13 cellular contexts compared by ENCODE assay signal in genomic region chr16:87954826-87955225, GRCh38. TPM values are rescaled to one million over a fixed set of nuclear protein-coding genes. Genes with fewer than 3 reads are reported as not detected.
DNase-seq lines count a peak whose midpoint lies in the region; ATAC-seq and TF ChIP-seq lines count a peak whose summit lies in the region.
"Had no signal": no experiment of that assay in that cellular context is flagged by ENCODE, and none has a peak within 500 bp of the region (broad histone marks: within the 10 kb centered on the region; RNA-seq: fewer than 3 reads in every experiment).

No MANE protein-coding gene starts in this region.

- no peak overlapping the region for H3K4me3 ChIP-seq in CD4-positive, CD25-positive, alpha-beta regulatory T cell (ENCODE audit: low read depth, low read length)
- peak overlapping the region in 1 of 4 donors; percentile 4 for H3K4me3 ChIP-seq in esophagus squamous epithelium
- H3K4me3 ChIP-seq in neutrophil (ENCODE audit: low read depth in 1 of 2, low read length in 1 of 2): peak overlapping the region; percentile 96
- no peak overlapping the region for H3K4me3 ChIP-seq in gastroesophageal sphincter

- peaks cover 14% of the 10 kb centered on the region for H3K36me3 ChIP-seq in CD4-positive, CD25-positive, alpha-beta regulatory T cell (ENCODE audit: control insufficient read depth, insufficient read depth, low read length)
- H3K36me3 ChIP-seq in esophagus squamous epithelium (peaks cover 0 to 26% (median 0%) of the 10 kb centered on the region in 3 donors), neutrophil (peaks cover 16% of the 10 kb centered on the region), gastroesophageal sphincter (peaks cover 0 to 32% of the 10 kb centered on the region in 2 donors)

- peaks cover 86% of the 10 kb centered on the region for H3K4me1 ChIP-seq in CD4-positive, CD25-positive, alpha-beta regulatory T cell (ENCODE audit: control insufficient read depth, insufficient read depth, low read length, poor library complexity, severe bottlenecking)
- H3K4me1 ChIP-seq in esophagus squamous epithelium (peaks cover 20 to 77% (median 40%) of the 10 kb centered on the region in 3 donors), neutrophil (ENCODE audit: control insufficient read depth in 1 of 2, insufficient read depth in 1 of 2, low read depth in 1 of 2, low read length in 1 of 2) (peaks cover 71 to 74% of the 10 kb centered on the region in 2 experiments), gastroesophageal sphincter (peaks cover 0 to 79% (median 14%) of the 10 kb centered on the region in 3 donors)

- no peaks in the 10 kb centered on the region for H3K9me3 ChIP-seq in CD4-positive, CD25-positive, alpha-beta regulatory T cell (ENCODE audit: control insufficient read depth in 2 of 2, low read length in 2 of 2)
- H3K9me3 ChIP-seq in T-helper 17 cell (ENCODE audit: control insufficient read depth, low read length, poor library complexity, severe bottlenecking): no peaks in the 10 kb centered on the region
- H3K9me3 ChIP-seq in esophagus squamous epithelium: no peaks in the 10 kb centered on the region
- no peaks in the 10 kb centered on the region for H3K9me3 ChIP-seq in neutrophil
- no peaks in the 10 kb centered on the region for H3K9me3 ChIP-seq in gastroesophageal sphincter

- H3K9me3 Mint-ChIP-seq in CD4-positive, CD25-positive, alpha-beta regulatory T cell: no peaks in the 10 kb centered on the region
- H3K9me3 Mint-ChIP-seq: CD8-positive, alpha-beta memory T cell; stimulated activated naive CD8-positive, alpha-beta T cell treated with anti-CD3 and anti-CD28 coated beads, Interleukin-15, amount 100 ng/mL, for 72 hours had no signal

- peak overlapping the region; percentile 59 to 96 (median 80) for H3K4me3 Mint-ChIP-seq in CD4-positive, CD25-positive, alpha-beta regulatory T cell
- H3K4me3 Mint-ChIP-seq in T-helper 17 cell: no peak overlapping the region

- H3K4me1 Mint-ChIP-seq in CD4-positive, CD25-positive, alpha-beta regulatory T cell: peaks cover 27 to 84% (median 59%) of the 10 kb centered on the region in 4 donors
- H3K4me1 Mint-ChIP-seq in T-helper 17 cell: peaks cover 48% of the 10 kb centered on the region

- peak overlapping the region; percentile 97 to 98 (median 98) for H3K27ac Mint-ChIP-seq in CD4-positive, CD25-positive, alpha-beta regulatory T cell
- H3K27ac Mint-ChIP-seq in T-helper 17 cell: peak overlapping the region; percentile 97

- no peak for TF ChIP-seq CTCF in esophagus squamous epithelium (IDR thresholded peaks at IDR 0.05)
- TF ChIP-seq CTCF in neutrophil (IDR thresholded peaks at IDR 0.05): no peak
- no peak for TF ChIP-seq CTCF in gastroesophageal sphincter (IDR thresholded peaks at IDR 0.05)

- H3K27ac ChIP-seq in CD4-positive, CD25-positive, alpha-beta regulatory T cell (ENCODE audit: insufficient read depth, low read length, poor library complexity, severe bottlenecking): peak overlapping the region; percentile 93
- H3K27ac ChIP-seq in esophagus squamous epithelium: peak overlapping the region; percentile 18 to 99 (median 71)
- H3K27ac ChIP-seq in neutrophil: peak overlapping the region; percentile 100
- H3K27ac ChIP-seq in gastroesophageal sphincter: peak overlapping the region in 2 of 4 donors; percentile 98
- H3K27ac ChIP-seq: foreskin keratinocyte had no signal

- WGBS in esophagus squamous epithelium, 2 donors: 76 to 100% methylated on average over 2 to 7 of the region's 15 CpGs
- no CpG with 5 or more reads among the region's 15 CpGs for WGBS in gastroesophageal sphincter (ENCODE audit: low coverage in 1 of 2), 2 donors

- no peak for DNase-seq in CD4-positive, CD25-positive, alpha-beta regulatory T cell
- DNase-seq in T-helper 17 cell (no peak), esophagus squamous epithelium (lab: John Stamatoyannopoulos, UW) (no peak), KG1 (lab: John Stamatoyannopoulos, UW) (no peak)
- DNase-seq: activated CD4-positive, alpha-beta T cell treated with anti-CD3 and anti-CD28 coated beads for 1 hour; CD8-positive, alpha-beta memory T cell; foreskin keratinocyte; NCI-H2081; stimulated activated naive CD8-positive, alpha-beta T cell treated with anti-CD3 and anti-CD28 coated beads, Interleukin-15, amount 100 ng/mL, for 72 hours had no signal

- peaks cover 13% of the 10 kb centered on the region for H3K36me3 Mint-ChIP-seq in CD4-positive, CD25-positive, alpha-beta regulatory T cell
- H3K36me3 Mint-ChIP-seq in T-helper 17 cell (ENCODE audit: low read depth): peaks cover 9% of the 10 kb centered on the region

- H3K27me3 Mint-ChIP-seq in CD4-positive, CD25-positive, alpha-beta regulatory T cell: no peaks in the 10 kb centered on the region
- no peaks in the 10 kb centered on the region for H3K27me3 Mint-ChIP-seq in T-helper 17 cell
- H3K27me3 Mint-ChIP-seq: stimulated activated naive CD8-positive, alpha-beta T cell treated with anti-CD3 and anti-CD28 coated beads, Interleukin-15, amount 100 ng/mL, for 72 hours had no signal

- no peak for ATAC-seq in CD4-positive, CD25-positive, alpha-beta regulatory T cell (ENCODE audit: low read depth in 2 of 2)
- ATAC-seq in T-helper 17 cell (no peak), gastroesophageal sphincter (no peak), HG03571 (IDR thresholded peaks at IDR 0.05; ENCODE audit: unreplicated experiment) (no peak), HG02571 (IDR thresholded peaks at IDR 0.05; ENCODE audit: unreplicated experiment) (no peak)
- ATAC-seq: foreskin keratinocyte; stimulated activated naive CD8-positive, alpha-beta T cell treated with anti-CD3 and anti-CD28 coated beads, Interleukin-15, amount 100 ng/mL, for 72 hours had no signal

- no peaks in the 10 kb centered on the region for H3K27me3 ChIP-seq in CD4-positive, CD25-positive, alpha-beta regulatory T cell (ENCODE audit: control insufficient read depth, insufficient read depth, low read length)
- H3K27me3 ChIP-seq in esophagus squamous epithelium (no peaks in the 10 kb centered on the region), neutrophil (no peaks in the 10 kb centered on the region), gastroesophageal sphincter (no peaks in the 10 kb centered on the region)
- H3K27me3 ChIP-seq: foreskin keratinocyte had no signal

- TF ChIP-seq EP300 in gastroesophageal sphincter (IDR thresholded peaks at IDR 0.05): no peak

- intact Hi-C loops in esophagus squamous epithelium (cut with DNase I): no loop called here

- TF ChIP-seq POLR2A in esophagus squamous epithelium (IDR thresholded peaks at IDR 0.05) (no peak), gastroesophageal sphincter (IDR thresholded peaks at IDR 0.05) (no peak)

RNA-seq across cellular contexts. Expression of gene BANP, which starts 3.6 kb away (rescaled TPM):
- total RNA-seq in CD4-positive, CD25-positive, alpha-beta regulatory T cell: 114 TPM
- polyA plus RNA-seq in CD4-positive, CD25-positive, alpha-beta regulatory T cell: 10 to 100 TPM; 20.4 to 27.6 (median 25.9) TPM
- total RNA-seq in T-helper 17 cell (10 to 100 TPM; 46.9 to 47.9 TPM), esophagus squamous epithelium (10 to 100 TPM; 13.8 to 19.9 (median 14.1) TPM), gastroesophageal sphincter (10 to 100 TPM; 17.1 to 33.1 (median 24.2) TPM)

RNA-seq across cellular contexts. Expression of gene CA5A, which starts 18.5 kb away (rescaled TPM):
- total RNA-seq in CD4-positive, CD25-positive, alpha-beta regulatory T cell: not detected
- polyA plus RNA-seq in CD4-positive, CD25-positive, alpha-beta regulatory T cell: not detected
- total RNA-seq in T-helper 17 cell (not detected), esophagus squamous epithelium (not detected), gastroesophageal sphincter (not detected)
- total RNA-seq: CD8-positive, alpha-beta memory T cell; foreskin keratinocyte had no signal
- polyA plus RNA-seq: CD8-positive, alpha-beta memory T cell; foreskin keratinocyte had no signal

Comparison
In these comparisons a context has a peak if more than half of its experiments do, and no peak if none do; other contexts are left out.
1. H3K4me3 ChIP-seq: peak in neutrophil (2 of 2); none in CD4-positive, CD25-positive, alpha-beta regulatory T cell (single experiment) and gastroesophageal sphincter (0 of 2).